In the genomic region with DNA sequence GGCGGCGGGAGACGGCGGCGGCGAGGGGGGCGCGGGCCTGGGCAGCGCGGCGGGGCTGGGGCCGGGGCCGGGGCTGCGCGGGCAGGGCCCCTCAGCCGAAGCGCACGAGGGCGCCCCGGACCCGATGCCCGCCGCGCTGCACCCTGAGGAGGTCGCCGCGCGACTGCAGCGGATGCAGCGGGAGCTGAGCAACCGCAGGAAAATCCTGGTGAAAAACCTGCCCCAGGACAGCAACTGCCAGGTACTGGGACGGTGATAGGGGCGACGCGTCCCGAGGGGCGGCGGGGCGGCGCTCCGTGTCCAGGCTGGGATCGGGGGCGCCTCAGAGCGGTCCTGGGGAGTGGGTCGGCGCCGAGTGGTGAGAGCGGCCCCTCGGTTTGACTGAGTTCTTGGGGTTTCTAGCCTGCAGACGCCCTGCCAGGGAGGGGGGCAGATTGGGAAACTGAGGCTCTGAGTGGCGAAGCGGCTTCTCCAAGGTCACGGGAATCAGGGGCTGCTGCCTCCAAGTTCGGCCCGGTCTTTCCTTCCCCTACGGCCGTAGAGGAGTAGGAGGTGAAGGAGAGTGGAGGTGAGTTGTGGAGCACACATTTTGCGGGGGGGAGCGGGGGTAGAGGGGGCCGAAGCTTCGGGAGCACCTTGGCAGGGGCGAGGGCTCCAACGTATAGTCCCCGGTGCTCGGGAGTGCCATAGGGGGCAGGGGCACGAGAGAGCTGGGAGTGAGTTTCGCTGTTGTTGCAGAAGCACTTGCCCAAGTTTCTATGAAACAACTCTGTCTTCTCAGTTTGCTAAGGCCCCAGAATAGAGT, we compare ENCODE assay signal across 1 cellular context.
TF ChIP-seq lines count a peak whose summit lies in the region.

No MANE protein-coding gene starts in this region.

TF ChIP-seq in K562, 482 proteins besides CTCF, POLR2A, EP300 and RAD21 (continued from another document and continues in another):
- TF ChIP-seq, protein P1, sequence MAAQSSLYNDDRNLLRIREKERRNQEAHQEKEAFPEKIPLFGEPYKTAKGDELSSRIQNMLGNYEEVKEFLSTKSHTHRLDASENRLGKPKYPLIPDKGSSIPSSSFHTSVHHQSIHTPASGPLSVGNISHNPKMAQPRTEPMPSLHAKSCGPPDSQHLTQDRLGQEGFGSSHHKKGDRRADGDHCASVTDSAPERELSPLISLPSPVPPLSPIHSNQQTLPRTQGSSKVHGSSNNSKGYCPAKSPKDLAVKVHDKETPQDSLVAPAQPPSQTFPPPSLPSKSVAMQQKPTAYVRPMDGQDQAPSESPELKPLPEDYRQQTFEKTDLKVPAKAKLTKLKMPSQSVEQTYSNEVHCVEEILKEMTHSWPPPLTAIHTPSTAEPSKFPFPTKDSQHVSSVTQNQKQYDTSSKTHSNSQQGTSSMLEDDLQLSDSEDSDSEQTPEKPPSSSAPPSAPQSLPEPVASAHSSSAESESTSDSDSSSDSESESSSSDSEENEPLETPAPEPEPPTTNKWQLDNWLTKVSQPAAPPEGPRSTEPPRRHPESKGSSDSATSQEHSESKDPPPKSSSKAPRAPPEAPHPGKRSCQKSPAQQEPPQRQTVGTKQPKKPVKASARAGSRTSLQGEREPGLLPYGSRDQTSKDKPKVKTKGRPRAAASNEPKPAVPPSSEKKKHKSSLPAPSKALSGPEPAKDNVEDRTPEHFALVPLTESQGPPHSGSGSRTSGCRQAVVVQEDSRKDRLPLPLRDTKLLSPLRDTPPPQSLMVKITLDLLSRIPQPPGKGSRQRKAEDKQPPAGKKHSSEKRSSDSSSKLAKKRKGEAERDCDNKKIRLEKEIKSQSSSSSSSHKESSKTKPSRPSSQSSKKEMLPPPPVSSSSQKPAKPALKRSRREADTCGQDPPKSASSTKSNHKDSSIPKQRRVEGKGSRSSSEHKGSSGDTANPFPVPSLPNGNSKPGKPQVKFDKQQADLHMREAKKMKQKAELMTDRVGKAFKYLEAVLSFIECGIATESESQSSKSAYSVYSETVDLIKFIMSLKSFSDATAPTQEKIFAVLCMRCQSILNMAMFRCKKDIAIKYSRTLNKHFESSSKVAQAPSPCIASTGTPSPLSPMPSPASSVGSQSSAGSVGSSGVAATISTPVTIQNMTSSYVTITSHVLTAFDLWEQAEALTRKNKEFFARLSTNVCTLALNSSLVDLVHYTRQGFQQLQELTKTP (IDR thresholded peaks at IDR 0.05; ENCODE audit: low read depth in 1 of 2, partially characterized antibody in 2 of 2), result no peak
- no peak for TF ChIP-seq STAT5B (CRISPR knock-in tag; IDR thresholded peaks at IDR 0.05)
- TF ChIP-seq ZNF696 (CRISPR knock-in tag; conservative IDR thresholded peaks at IDR 0.05), result no peak
- TF ChIP-seq RBM25 (IDR thresholded peaks at IDR 0.05; ENCODE audit: low read depth, low read length, severe bottlenecking), result no peak
- TF ChIP-seq ZNF77 (CRISPR knock-in tag; IDR thresholded peaks at IDR 0.05), result no peak
- TF ChIP-seq, protein P2, sequence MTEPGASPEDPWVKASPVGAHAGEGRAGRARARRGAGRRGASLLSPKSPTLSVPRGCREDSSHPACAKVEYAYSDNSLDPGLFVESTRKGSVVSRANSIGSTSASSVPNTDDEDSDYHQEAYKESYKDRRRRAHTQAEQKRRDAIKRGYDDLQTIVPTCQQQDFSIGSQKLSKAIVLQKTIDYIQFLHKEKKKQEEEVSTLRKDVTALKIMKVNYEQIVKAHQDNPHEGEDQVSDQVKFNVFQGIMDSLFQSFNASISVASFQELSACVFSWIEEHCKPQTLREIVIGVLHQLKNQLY (CRISPR knock-in tag; conservative IDR thresholded peaks at IDR 0.05), result no peak
- no peak for TF ChIP-seq CBFA2T2 (conservative IDR thresholded peaks at IDR 0.05)
- TF ChIP-seq, protein P3, sequence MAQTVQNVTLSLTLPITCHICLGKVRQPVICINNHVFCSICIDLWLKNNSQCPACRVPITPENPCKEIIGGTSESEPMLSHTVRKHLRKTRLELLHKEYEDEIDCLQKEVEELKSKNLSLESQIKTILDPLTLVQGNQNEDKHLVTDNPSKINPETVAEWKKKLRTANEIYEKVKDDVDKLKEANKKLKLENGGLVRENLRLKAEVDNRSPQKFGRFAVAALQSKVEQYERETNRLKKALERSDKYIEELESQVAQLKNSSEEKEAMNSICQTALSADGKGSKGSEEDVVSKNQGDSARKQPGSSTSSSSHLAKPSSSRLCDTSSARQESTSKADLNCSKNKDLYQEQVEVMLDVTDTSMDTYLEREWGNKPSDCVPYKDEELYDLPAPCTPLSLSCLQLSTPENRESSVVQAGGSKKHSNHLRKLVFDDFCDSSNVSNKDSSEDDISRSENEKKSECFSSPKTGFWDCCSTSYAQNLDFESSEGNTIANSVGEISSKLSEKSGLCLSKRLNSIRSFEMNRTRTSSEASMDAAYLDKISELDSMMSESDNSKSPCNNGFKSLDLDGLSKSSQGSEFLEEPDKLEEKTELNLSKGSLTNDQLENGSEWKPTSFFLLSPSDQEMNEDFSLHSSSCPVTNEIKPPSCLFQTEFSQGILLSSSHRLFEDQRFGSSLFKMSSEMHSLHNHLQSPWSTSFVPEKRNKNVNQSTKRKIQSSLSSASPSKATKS (CRISPR knock-in tag; IDR thresholded peaks at IDR 0.05), result no peak
- TF ChIP-seq MYC (IDR thresholded peaks at IDR 0.05; ENCODE audit: low read depth, low read length), result no peak; the same call in 1 of the 2 replicates
- no peak for TF ChIP-seq MYC (CRISPR knock-in tag; IDR thresholded peaks at IDR 0.05; ENCODE audit: borderline replicate concordance, low read depth)
- TF ChIP-seq COPS2 (conservative IDR thresholded peaks at IDR 0.05), result no peak
- no peak for TF ChIP-seq STAT5A (IDR thresholded peaks at IDR 0.05; ENCODE audit: borderline replicate concordance, low read length)
- no peak for TF ChIP-seq MCM7 (IDR thresholded peaks at IDR 0.05)
- TF ChIP-seq ZNF23 (CRISPR knock-in tag; IDR thresholded peaks at IDR 0.05), result no peak
- no peak for TF ChIP-seq SIX5 (IDR thresholded peaks at IDR 0.05; ENCODE audit: borderline replicate concordance in 1 of 2, insufficient read depth in 1 of 2, low read depth in 1 of 2, low read length in 2 of 2)
- TF ChIP-seq ARID2 (IDR thresholded peaks at IDR 0.05), result no peak
- TF ChIP-seq ZNF217 (CRISPR knock-in tag; IDR thresholded peaks at IDR 0.05), result no peak
- TF ChIP-seq, protein P4, sequence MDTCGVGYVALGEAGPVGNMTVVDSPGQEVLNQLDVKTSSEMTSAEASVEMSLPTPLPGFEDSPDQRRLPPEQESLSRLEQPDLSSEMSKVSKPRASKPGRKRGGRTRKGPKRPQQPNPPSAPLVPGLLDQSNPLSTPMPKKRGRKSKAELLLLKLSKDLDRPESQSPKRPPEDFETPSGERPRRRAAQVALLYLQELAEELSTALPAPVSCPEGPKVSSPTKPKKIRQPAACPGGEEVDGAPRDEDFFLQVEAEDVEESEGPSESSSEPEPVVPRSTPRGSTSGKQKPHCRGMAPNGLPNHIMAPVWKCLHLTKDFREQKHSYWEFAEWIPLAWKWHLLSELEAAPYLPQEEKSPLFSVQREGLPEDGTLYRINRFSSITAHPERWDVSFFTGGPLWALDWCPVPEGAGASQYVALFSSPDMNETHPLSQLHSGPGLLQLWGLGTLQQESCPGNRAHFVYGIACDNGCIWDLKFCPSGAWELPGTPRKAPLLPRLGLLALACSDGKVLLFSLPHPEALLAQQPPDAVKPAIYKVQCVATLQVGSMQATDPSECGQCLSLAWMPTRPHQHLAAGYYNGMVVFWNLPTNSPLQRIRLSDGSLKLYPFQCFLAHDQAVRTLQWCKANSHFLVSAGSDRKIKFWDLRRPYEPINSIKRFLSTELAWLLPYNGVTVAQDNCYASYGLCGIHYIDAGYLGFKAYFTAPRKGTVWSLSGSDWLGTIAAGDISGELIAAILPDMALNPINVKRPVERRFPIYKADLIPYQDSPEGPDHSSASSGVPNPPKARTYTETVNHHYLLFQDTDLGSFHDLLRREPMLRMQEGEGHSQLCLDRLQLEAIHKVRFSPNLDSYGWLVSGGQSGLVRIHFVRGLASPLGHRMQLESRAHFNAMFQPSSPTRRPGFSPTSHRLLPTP (IDR thresholded peaks at IDR 0.05; ENCODE audit: borderline replicate concordance, extremely low read depth, insufficient read length), result no peak
- TF ChIP-seq ZNF253 (CRISPR knock-in tag; conservative IDR thresholded peaks at IDR 0.05), result no peak
- no peak for TF ChIP-seq FUS (optimal IDR thresholded peaks at IDR 0.05; ENCODE audit: low read depth, low read length)
- TF ChIP-seq ZNF431 (CRISPR knock-in tag; IDR thresholded peaks at IDR 0.05), result 0 out of 2 replicates have a peak, but pooled peaks have one; percentile 33
- no peak for TF ChIP-seq TARDBP (IDR thresholded peaks at IDR 0.05)
- TF ChIP-seq ZBTB17 (CRISPR knock-in tag; IDR thresholded peaks at IDR 0.05), result no peak
- TF ChIP-seq NCOA4 (IDR thresholded peaks at IDR 0.05; ENCODE audit: partially characterized antibody), result no peak
- no peak for TF ChIP-seq ZNF445 (CRISPR knock-in tag; IDR thresholded peaks at IDR 0.05; ENCODE audit: low read depth)
- TF ChIP-seq, protein P5, sequence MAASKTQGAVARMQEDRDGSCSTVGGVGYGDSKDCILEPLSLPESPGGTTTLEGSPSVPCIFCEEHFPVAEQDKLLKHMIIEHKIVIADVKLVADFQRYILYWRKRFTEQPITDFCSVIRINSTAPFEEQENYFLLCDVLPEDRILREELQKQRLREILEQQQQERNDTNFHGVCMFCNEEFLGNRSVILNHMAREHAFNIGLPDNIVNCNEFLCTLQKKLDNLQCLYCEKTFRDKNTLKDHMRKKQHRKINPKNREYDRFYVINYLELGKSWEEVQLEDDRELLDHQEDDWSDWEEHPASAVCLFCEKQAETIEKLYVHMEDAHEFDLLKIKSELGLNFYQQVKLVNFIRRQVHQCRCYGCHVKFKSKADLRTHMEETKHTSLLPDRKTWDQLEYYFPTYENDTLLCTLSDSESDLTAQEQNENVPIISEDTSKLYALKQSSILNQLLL (CRISPR knock-in tag; IDR thresholded peaks at IDR 0.05; ENCODE audit: borderline replicate concordance), result no peak
- TF ChIP-seq CBX5 (IDR thresholded peaks at IDR 0.05; ENCODE audit: borderline replicate concordance, low read depth), result no peak
- TF ChIP-seq, protein P6, sequence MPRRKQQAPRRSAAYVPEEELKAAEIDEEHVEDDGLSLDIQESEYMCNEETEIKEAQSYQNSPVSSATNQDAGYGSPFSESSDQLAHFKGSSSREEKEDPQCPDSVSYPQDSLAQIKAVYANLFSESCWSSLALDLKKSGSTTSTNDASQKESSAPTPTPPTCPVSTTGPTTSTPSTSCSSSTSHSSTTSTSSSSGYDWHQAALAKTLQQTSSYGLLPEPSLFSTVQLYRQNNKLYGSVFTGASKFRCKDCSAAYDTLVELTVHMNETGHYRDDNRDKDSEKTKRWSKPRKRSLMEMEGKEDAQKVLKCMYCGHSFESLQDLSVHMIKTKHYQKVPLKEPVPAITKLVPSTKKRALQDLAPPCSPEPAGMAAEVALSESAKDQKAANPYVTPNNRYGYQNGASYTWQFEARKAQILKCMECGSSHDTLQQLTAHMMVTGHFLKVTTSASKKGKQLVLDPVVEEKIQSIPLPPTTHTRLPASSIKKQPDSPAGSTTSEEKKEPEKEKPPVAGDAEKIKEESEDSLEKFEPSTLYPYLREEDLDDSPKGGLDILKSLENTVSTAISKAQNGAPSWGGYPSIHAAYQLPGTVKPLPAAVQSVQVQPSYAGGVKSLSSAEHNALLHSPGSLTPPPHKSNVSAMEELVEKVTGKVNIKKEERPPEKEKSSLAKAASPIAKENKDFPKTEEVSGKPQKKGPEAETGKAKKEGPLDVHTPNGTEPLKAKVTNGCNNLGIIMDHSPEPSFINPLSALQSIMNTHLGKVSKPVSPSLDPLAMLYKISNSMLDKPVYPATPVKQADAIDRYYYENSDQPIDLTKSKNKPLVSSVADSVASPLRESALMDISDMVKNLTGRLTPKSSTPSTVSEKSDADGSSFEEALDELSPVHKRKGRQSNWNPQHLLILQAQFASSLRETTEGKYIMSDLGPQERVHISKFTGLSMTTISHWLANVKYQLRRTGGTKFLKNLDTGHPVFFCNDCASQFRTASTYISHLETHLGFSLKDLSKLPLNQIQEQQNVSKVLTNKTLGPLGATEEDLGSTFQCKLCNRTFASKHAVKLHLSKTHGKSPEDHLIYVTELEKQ (CRISPR knock-in tag; IDR thresholded peaks at IDR 0.05), result no peak
- TF ChIP-seq, protein P7, sequence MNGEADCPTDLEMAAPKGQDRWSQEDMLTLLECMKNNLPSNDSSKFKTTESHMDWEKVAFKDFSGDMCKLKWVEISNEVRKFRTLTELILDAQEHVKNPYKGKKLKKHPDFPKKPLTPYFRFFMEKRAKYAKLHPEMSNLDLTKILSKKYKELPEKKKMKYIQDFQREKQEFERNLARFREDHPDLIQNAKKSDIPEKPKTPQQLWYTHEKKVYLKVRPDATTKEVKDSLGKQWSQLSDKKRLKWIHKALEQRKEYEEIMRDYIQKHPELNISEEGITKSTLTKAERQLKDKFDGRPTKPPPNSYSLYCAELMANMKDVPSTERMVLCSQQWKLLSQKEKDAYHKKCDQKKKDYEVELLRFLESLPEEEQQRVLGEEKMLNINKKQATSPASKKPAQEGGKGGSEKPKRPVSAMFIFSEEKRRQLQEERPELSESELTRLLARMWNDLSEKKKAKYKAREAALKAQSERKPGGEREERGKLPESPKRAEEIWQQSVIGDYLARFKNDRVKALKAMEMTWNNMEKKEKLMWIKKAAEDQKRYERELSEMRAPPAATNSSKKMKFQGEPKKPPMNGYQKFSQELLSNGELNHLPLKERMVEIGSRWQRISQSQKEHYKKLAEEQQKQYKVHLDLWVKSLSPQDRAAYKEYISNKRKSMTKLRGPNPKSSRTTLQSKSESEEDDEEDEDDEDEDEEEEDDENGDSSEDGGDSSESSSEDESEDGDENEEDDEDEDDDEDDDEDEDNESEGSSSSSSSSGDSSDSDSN (IDR thresholded peaks at IDR 0.05; ENCODE audit: borderline replicate concordance in 1 of 2, low read depth in 2 of 2, low read length in 2 of 2), result peak in 1 of 2 experiments; percentile 18; a peak in 1 of 4 replicates
- no peak for TF ChIP-seq POLR3A (IDR thresholded peaks at IDR 0.05; ENCODE audit: borderline replicate concordance, extremely low read depth, insufficient read depth, insufficient read length)
- TF ChIP-seq SMC3 (conservative IDR thresholded peaks at IDR 0.05; ENCODE audit: insufficient read depth, low read depth, low read length), result no peak
- TF ChIP-seq ZNF12 (CRISPR knock-in tag; IDR thresholded peaks at IDR 0.05), result no peak
- TF ChIP-seq JUND (IDR thresholded peaks at IDR 0.05; ENCODE audit: borderline replicate concordance, low read depth, low read length), result no peak
- no peak for TF ChIP-seq JUND (tag; IDR thresholded peaks at IDR 0.05; ENCODE audit: borderline replicate concordance, low read depth, low read length)
- no peak for TF ChIP-seq ILF3 (IDR thresholded peaks at IDR 0.05; ENCODE audit: borderline replicate concordance)
- no peak for TF ChIP-seq RAD51 (IDR thresholded peaks at IDR 0.05; ENCODE audit: borderline replicate concordance, low read depth)
- TF ChIP-seq, protein P8, sequence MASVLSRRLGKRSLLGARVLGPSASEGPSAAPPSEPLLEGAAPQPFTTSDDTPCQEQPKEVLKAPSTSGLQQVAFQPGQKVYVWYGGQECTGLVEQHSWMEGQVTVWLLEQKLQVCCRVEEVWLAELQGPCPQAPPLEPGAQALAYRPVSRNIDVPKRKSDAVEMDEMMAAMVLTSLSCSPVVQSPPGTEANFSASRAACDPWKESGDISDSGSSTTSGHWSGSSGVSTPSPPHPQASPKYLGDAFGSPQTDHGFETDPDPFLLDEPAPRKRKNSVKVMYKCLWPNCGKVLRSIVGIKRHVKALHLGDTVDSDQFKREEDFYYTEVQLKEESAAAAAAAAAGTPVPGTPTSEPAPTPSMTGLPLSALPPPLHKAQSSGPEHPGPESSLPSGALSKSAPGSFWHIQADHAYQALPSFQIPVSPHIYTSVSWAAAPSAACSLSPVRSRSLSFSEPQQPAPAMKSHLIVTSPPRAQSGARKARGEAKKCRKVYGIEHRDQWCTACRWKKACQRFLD (CRISPR knock-in tag; IDR thresholded peaks at IDR 0.05), result no peak
- TF ChIP-seq FOSL1 (tag; conservative IDR thresholded peaks at IDR 0.05), result peak; percentile 33; the same call in 1 of the 2 replicates
- no peak for TF ChIP-seq BRF1 (IDR thresholded peaks at IDR 0.05; ENCODE audit: borderline replicate concordance, extremely low read depth, insufficient read length)
- no peak for TF ChIP-seq TSC22D4 (tag; IDR thresholded peaks at IDR 0.05)
- TF ChIP-seq MAZ (CRISPR knock-in tag; conservative IDR thresholded peaks at IDR 0.05 in 1 of 2, IDR thresholded peaks at IDR 0.05 in 1 of 2), result no peak
